ENCODE assay signal across 28 cellular contexts in genomic region chr3:148800414-148800813, GRCh38. TPM values are rescaled to one million over a fixed set of nuclear protein-coding genes. Genes with fewer than 3 reads are reported as not detected.
"Had no signal": no experiment of that assay in that cellular context is flagged by ENCODE, and none has a peak within 500 bp of the region (broad histone marks: within the 10 kb centered on the region; RNA-seq: fewer than 3 reads in every experiment).

No MANE protein-coding gene starts in this region.

- H3K4me3 ChIP-seq: colonic mucosa, esophagus squamous epithelium, gastrocnemius medialis, heart right ventricle, left lung, lower lobe of right lung, mucosa of descending colon had no signal

- ATAC-seq: effector memory CD8-positive, alpha-beta T cell; esophagus mucosa; gastrocnemius medialis; heart right ventricle; left cardiac atrium; left lung; left ventricle myocardium superior; lower lobe of right lung; mucosa of descending colon had no signal

- H3K9me3 ChIP-seq: colonic mucosa, esophagus squamous epithelium, gastrocnemius medialis, heart right ventricle, left lung, lower lobe of right lung, mucosa of descending colon had no signal

- DNase-seq: colonic mucosa; cortex of kidney; effector CD8-positive, alpha-beta T cell; effector memory CD8-positive, alpha-beta T cell; endodermal cell; erythroblast; esophagus squamous epithelium; foreskin fibroblast; foreskin melanocyte; gastrocnemius medialis; glutamatergic neuron; head of caudate nucleus; heart right ventricle; hippocampal formation; left cardiac atrium; left lung; left ventricle myocardium superior; lower lobe of right lung; mesenchymal stem cell; mucosa of descending colon had no signal

- H3K27me3 ChIP-seq: colonic mucosa, esophagus squamous epithelium, gastrocnemius medialis, heart right ventricle, left lung had no signal

- H3K27ac ChIP-seq: colonic mucosa, epithelial cell of prostate, esophagus squamous epithelium, gastrocnemius medialis, heart right ventricle, left lung, lower lobe of right lung had no signal

- H3K36me3 ChIP-seq: colonic mucosa, esophagus squamous epithelium, gastrocnemius medialis, heart right ventricle, left lung, lower lobe of right lung had no signal

- FAIRE-seq: endometrium, islet of Langerhans, keratinocyte had no signal

- H3K4me1 ChIP-seq: colonic mucosa, esophagus squamous epithelium, gastrocnemius medialis, heart right ventricle, left lung, lower lobe of right lung had no signal

RNA-seq across cellular contexts. Expression of gene CPB1, which starts 27.2 kb away (rescaled TPM):
- total RNA-seq: dermis microvascular lymphatic vessel endothelial cell, esophagus mucosa, esophagus squamous epithelium, kidney epithelial cell, left lung, left ventricle myocardium superior, lung microvascular endothelial cell had no signal
- polyA plus RNA-seq: keratinocyte had no signal
